Comparison of ENCODE assay signal across 19 cellular contexts in genomic region chr2:3099145-3099859, GRCh38.
"Had no signal": no experiment of that assay in that cellular context is flagged by ENCODE, and none has a peak within 500 bp of the region (broad histone marks: within the 10 kb centered on the region; RNA-seq: fewer than 3 reads in every experiment).

No MANE protein-coding gene starts in this region.

- H3K27ac ChIP-seq: body of pancreas, hepatocyte, left ventricle myocardium inferior, skin epidermis, tibial nerve, uterus had no signal

- H3K4me3 ChIP-seq: body of pancreas, hepatocyte, left ventricle myocardium inferior, skin epidermis, tibial nerve, uterus had no signal

- H3K36me3 Mint-ChIP-seq: activated naive CD8-positive, alpha-beta T cell treated with anti-CD3 and anti-CD28 coated beads for 36 hours; memory B cell; natural killer cell; WTC11 had no signal

- H3K4me1 Mint-ChIP-seq: memory B cell, natural killer cell had no signal

- H3K9me3 Mint-ChIP-seq: activated CD4-positive, alpha-beta T cell treated with anti-CD3 and anti-CD28 coated beads, Interleukin-2, amount 10 ng/mL, durations not matched to agents 7 days and 5 days; activated naive CD8-positive, alpha-beta T cell treated with anti-CD3 and anti-CD28 coated beads for 36 hours; memory B cell; natural killer cell; WTC11 had no signal

- ATAC-seq: body of pancreas, natural killer cell, right cardiac atrium, WTC11 had no signal

- H3K4me3 Mint-ChIP-seq: activated CD4-positive, alpha-beta T cell treated with anti-CD3 and anti-CD28 coated beads, Interleukin-2, amount 10 ng/mL, durations not matched to agents 7 days and 5 days; activated naive CD8-positive, alpha-beta T cell treated with anti-CD3 and anti-CD28 coated beads for 36 hours; memory B cell; natural killer cell; WTC11 had no signal

- H3K9me3 ChIP-seq: body of pancreas, left ventricle myocardium inferior, uterus had no signal

- H3K4me1 ChIP-seq: body of pancreas, left ventricle myocardium inferior, tibial nerve, uterus had no signal

- H3K27ac Mint-ChIP-seq: activated CD4-positive, alpha-beta T cell treated with anti-CD3 and anti-CD28 coated beads, Interleukin-2, amount 10 ng/mL, durations not matched to agents 7 days and 5 days; activated naive CD8-positive, alpha-beta T cell treated with anti-CD3 and anti-CD28 coated beads for 36 hours; memory B cell; natural killer cell; WTC11 had no signal

- H3K36me3 ChIP-seq: left ventricle myocardium inferior, tibial nerve, uterus had no signal

- DNase-seq: activated CD4-positive, alpha-beta T cell treated with anti-CD3 and anti-CD28 coated beads, Interleukin-2, amount 10 ng/mL, durations not matched to agents 7 days and 5 days; activated gamma-delta T cell treated with Interleukin-2 at 50 U/mL for 16 hours; activated naive CD8-positive, alpha-beta T cell treated with anti-CD3 and anti-CD28 coated beads for 36 hours; amygdala; body of pancreas; caudate nucleus; left ventricle myocardium inferior; natural killer cell; right cardiac atrium; stimulated activated CD4-positive, alpha-beta T cell treated with anti-CD3 and anti-CD28 coated beads, Interleukin-15, amount 100 ng/mL, for 24 hours; stimulated activated CD4-positive, alpha-beta T cell treated with anti-CD3 and anti-CD28 coated beads, Interleukin-4, amount 100 ng/mL, for 1 hour; stimulated activated naive CD4-positive, alpha-beta T cell treated with Interleukin-2 at 50 U/mL for 16 hours; substantia nigra; uterus had no signal
